Comparison of ENCODE assay signal across 22 cellular contexts in genomic region chr10:114720685-114721278, GRCh38.
DNase-seq lines count a peak whose midpoint lies in the region; ATAC-seq, FAIRE-seq and TF ChIP-seq lines count a peak whose summit lies in the region.
"Had no signal": no experiment of that assay in that cellular context is flagged by ENCODE, and none has a peak within 500 bp of the region (broad histone marks: within the 10 kb centered on the region; RNA-seq: fewer than 3 reads in every experiment).

No MANE protein-coding gene starts in this region.

- no peak for TF ChIP-seq POLR2A in HepG2 (IDR thresholded peaks at IDR 0.05; ENCODE audit: insufficient read depth in 1 of 2, low read depth in 2 of 2, low read length in 2 of 2)

- TF ChIP-seq RAD21 in liver (IDR thresholded peaks at IDR 0.05) (no peak), HepG2 (CRISPR knock-in tag; IDR thresholded peaks at IDR 0.05) (no peak)

- WGBS in liver: 28% methylated on average over 4 of the region's 4 CpGs
- WGBS in HepG2 (ENCODE audit: low lambda C conversion rate): 13% methylated on average over 3 of the region's 4 CpGs
- WGBS in lung, 2 donors: 50 to 61% methylated on average over 4 of the region's 4 CpGs
- 3 to 7% methylated on average over 4 of the region's 4 CpGs for WGBS in aorta, 2 donors

- H3K4me2 ChIP-seq in HepG2 (ENCODE audit: low read depth, low read length): no peak overlapping the region
- H3K4me2 ChIP-seq: BLaER1 treated with 17β-estradiol and CSF1 and Interleukin-3, amounts not matched to agents 10 nM and 100 nM; KMS-11; PC-9 had no signal

- no peaks in the 10 kb centered on the region for H3K9me3 ChIP-seq in liver (ENCODE audit: control insufficient read depth in 4 of 4, low read length in 3 of 4)
- no peaks in the 10 kb centered on the region for H3K9me3 ChIP-seq in HepG2 (ENCODE audit: low read length)
- H3K9me3 ChIP-seq in lung (ENCODE audit: control insufficient read depth in 2 of 2, insufficient read depth in 1 of 2, low read length in 1 of 2): no peaks in the 10 kb centered on the region
- no peaks in the 10 kb centered on the region for H3K9me3 ChIP-seq in aorta (ENCODE audit: control insufficient read depth, low read length)
- H3K9me3 ChIP-seq: BLaER1 treated with 17β-estradiol and CSF1 and Interleukin-3, amounts not matched to agents 10 nM and 100 nM had no signal

- no peaks in the 10 kb centered on the region for H3K27me3 ChIP-seq in liver (ENCODE audit: control insufficient read depth in 4 of 4, insufficient read depth in 4 of 4, low read length in 3 of 4)
- H3K27me3 ChIP-seq in HepG2 (ENCODE audit: control insufficient read depth in 1 of 2, insufficient read depth in 2 of 2, low read length in 2 of 2): no peaks in the 10 kb centered on the region
- H3K27me3 ChIP-seq in lung (ENCODE audit: control insufficient read depth, insufficient read depth): no peaks in the 10 kb centered on the region
- no peaks in the 10 kb centered on the region for H3K27me3 ChIP-seq in aorta (ENCODE audit: control insufficient read depth in 1 of 2, insufficient read depth in 2 of 2, low read length in 1 of 2)
- H3K27me3 ChIP-seq: BLaER1 treated with 17β-estradiol and CSF1 and Interleukin-3, amounts not matched to agents 10 nM and 100 nM had no signal

- in situ Hi-C loops in HepG2 (cut with HindIII; ENCODE audit: extremely low pct_ligation_motif_present, low pct_unique_long_range_greater_than_20kb): no loop called here

- no peak for DNase-seq in HepG2 (ENCODE audit: low spot score)
- DNase-seq in left cardiac atrium: no peak
- DNase-seq in lung (ENCODE audit: low spot score): no peak
- no peak for DNase-seq in aorta
- no peak for DNase-seq in activated effector memory CD4-positive, alpha-beta T cell treated with anti-CD3 and anti-CD28 coated beads, Interleukin-2, amount 50 U/mL, for 16 hours
- no peak for DNase-seq in activated CD4-positive, alpha-beta T cell treated with anti-CD3 and anti-CD28 coated beads, Interleukin-2, amount 50 U/mL, for 1 hour
- DNase-seq in NCI-H345 (lab: John Stamatoyannopoulos, UW): no peak
- DNase-seq: CD8-positive, alpha-beta memory T cell; DMS79 treated with DMSO at 0.1 percent for 48 hours; HFFc6; NCI-H1092; NCI-H2081 treated with DMSO at 0.1 percent for 48 hours; NCI-H524; PC-9 had no signal

- H3K4me1 ChIP-seq in liver (ENCODE audit: control insufficient read depth in 4 of 4, insufficient read depth in 4 of 4, low read length in 3 of 4): peaks cover 10 to 63% (median 59%) of the 10 kb centered on the region in 4 donors
- H3K4me1 ChIP-seq in HepG2 (ENCODE audit: insufficient read depth, low read length): peaks cover 24% of the 10 kb centered on the region
- peaks cover 3 to 29% of the 10 kb centered on the region in 2 donors for H3K4me1 ChIP-seq in lung (ENCODE audit: control insufficient read depth in 2 of 2, insufficient read depth in 2 of 2, low read length in 2 of 2)
- peaks cover 0 to 10% of the 10 kb centered on the region in 2 donors for H3K4me1 ChIP-seq in aorta (ENCODE audit: control insufficient read depth in 1 of 2, insufficient read depth in 2 of 2, low read length in 2 of 2)
- H3K4me1 ChIP-seq: BLaER1 treated with 17β-estradiol and CSF1 and Interleukin-3, amounts not matched to agents 10 nM and 100 nM had no signal

- intact Hi-C loops in HepG2 (cut with micrococcal nuclease; ENCODE audit: unreplicated experiment): no loop called here
- intact Hi-C loops in left cardiac atrium (cut with DNase I): no loop called here
- intact Hi-C loops in aorta (cut with DNase I): no loop called here

- H3K36me3 ChIP-seq in liver (ENCODE audit: control insufficient read depth in 4 of 4, insufficient read depth in 3 of 4, low read depth in 1 of 4, low read length in 3 of 4) (no peaks in the 10 kb centered on the region), HepG2 (replicated peaks in 1 of 2; ENCODE audit: control insufficient read depth in 1 of 2, insufficient read depth in 2 of 2, low read length in 2 of 2) (no peaks in the 10 kb centered on the region), lung (ENCODE audit: control insufficient read depth in 2 of 2, insufficient read depth in 2 of 2, low read length in 2 of 2) (no peaks in the 10 kb centered on the region), aorta (ENCODE audit: control insufficient read depth in 1 of 2, insufficient read depth in 2 of 2, low read length in 1 of 2) (no peaks in the 10 kb centered on the region)
- H3K36me3 ChIP-seq: BLaER1 treated with 17β-estradiol and CSF1 and Interleukin-3, amounts not matched to agents 10 nM and 100 nM had no signal

- no peak overlapping the region for H3K4me3 ChIP-seq in liver (ENCODE audit: low read depth in 1 of 3, low read length in 3 of 3)
- no peak overlapping the region for H3K4me3 ChIP-seq in HepG2 (replicated peaks in 1 of 3; ENCODE audit: insufficient read depth in 1 of 3, low read depth in 2 of 3, low read length in 3 of 3)
- no peak overlapping the region for H3K4me3 ChIP-seq in lung
- H3K4me3 ChIP-seq in aorta (ENCODE audit: low read length in 2 of 2): no peak overlapping the region
- H3K4me3 ChIP-seq: BLaER1 treated with 17β-estradiol and CSF1 and Interleukin-3, amounts not matched to agents 10 nM and 100 nM; PC-9 had no signal

- POLR2A ChIA-PET in HepG2 (lab: Yijun Ruan, JAX): no interaction called here

- H3K27ac ChIP-seq in liver (ENCODE audit: low read depth in 1 of 2, low read length in 2 of 2): peak overlapping the region; percentile 45 to 73
- no peak overlapping the region for H3K27ac ChIP-seq in HepG2 (ENCODE audit: extremely low read length, insufficient read depth, low read length)
- H3K27ac ChIP-seq in lung (ENCODE audit: low read depth in 1 of 2, low read length in 1 of 2): peak overlapping the region; percentile 20 to 78
- no peak overlapping the region for H3K27ac ChIP-seq in aorta (ENCODE audit: low read depth in 1 of 2, low read length in 2 of 2)
- H3K27ac ChIP-seq: BLaER1 treated with 17β-estradiol and CSF1 and Interleukin-3, amounts not matched to agents 10 nM and 100 nM; KMS-11; PC-9 had no signal

- no peak overlapping the region for H2AFZ ChIP-seq in HepG2 (ENCODE audit: low read length)
- H2AFZ ChIP-seq: PC-9 had no signal

- CTCF ChIA-PET in HepG2 (lab: Yijun Ruan, JAX; ENCODE audit: low intra/inter-chr PET ratio, low total read pairs): no interaction called here

- ATAC-seq in HepG2 (no peak), left cardiac atrium (peak; percentile 63 to 73), lung (ENCODE audit: insufficient read depth, low FRiP score) (no peak), aorta (ENCODE audit: low FRiP score) (peak; percentile 19)

- H3K79me2 ChIP-seq in HepG2 (ENCODE audit: insufficient read depth, low read length): no peaks in the 10 kb centered on the region

- TF ChIP-seq CTCF in liver (IDR thresholded peaks at IDR 0.05; ENCODE audit: low read depth, low read length, missing input control) (no peak), HepG2 (CRISPR knock-in tag; IDR thresholded peaks at IDR 0.05) (no peak), lung (IDR thresholded peaks at IDR 0.05; ENCODE audit: control extremely low read depth, extremely low read depth) (no peak)

- TF ChIP-seq EP300 in HepG2 (IDR thresholded peaks at IDR 0.05; ENCODE audit: low read depth in 2 of 2, low read length in 2 of 2) (no peak), HepG2 (CRISPR knock-in tag; IDR thresholded peaks at IDR 0.05; ENCODE audit: borderline replicate concordance) (no peak)

- BruUV-seq in HepG2 (replicated peaks; lab: Mats Ljungman, UMichigan): no TSS peak

- H3K9ac ChIP-seq in liver (ENCODE audit: low read depth in 1 of 2, low read length in 2 of 2): no peak overlapping the region
- H3K9ac ChIP-seq in HepG2 (ENCODE audit: insufficient read depth, low read depth, low read length): no peak overlapping the region
- H3K9ac ChIP-seq: BLaER1 treated with 17β-estradiol and CSF1 and Interleukin-3, amounts not matched to agents 10 nM and 100 nM; KMS-11 had no signal

- FAIRE-seq in HepG2 (lab: Jason Lieb, UNC): no peak
- FAIRE-seq: A204.1, D721Med, G401.6, GM18507, H1 had no signal

- H4K20me1 ChIP-seq in HepG2 (ENCODE audit: insufficient read depth, low read length): no peaks in the 10 kb centered on the region
- H4K20me1 ChIP-seq: BLaER1 treated with 17β-estradiol and CSF1 and Interleukin-3, amounts not matched to agents 10 nM and 100 nM had no signal

TF ChIP-seq in liver, 16 proteins besides CTCF, POLR2A, EP300 and RAD21 (continues in another document):
- no peak for TF ChIP-seq FOXA1 (IDR thresholded peaks at IDR 0.05)
- no peak for TF ChIP-seq NR2F2 (IDR thresholded peaks at IDR 0.05)
- no peak for TF ChIP-seq GABPA (IDR thresholded peaks at IDR 0.05 in 1 of 2, conservative IDR thresholded peaks at IDR 0.05 in 1 of 2)
- TF ChIP-seq TAF1 (conservative IDR thresholded peaks at IDR 0.05): no peak
- no peak for TF ChIP-seq YY1 (IDR thresholded peaks at IDR 0.05)
- no peak for TF ChIP-seq HNF4G (IDR thresholded peaks at IDR 0.05)
- TF ChIP-seq, protein P1, sequence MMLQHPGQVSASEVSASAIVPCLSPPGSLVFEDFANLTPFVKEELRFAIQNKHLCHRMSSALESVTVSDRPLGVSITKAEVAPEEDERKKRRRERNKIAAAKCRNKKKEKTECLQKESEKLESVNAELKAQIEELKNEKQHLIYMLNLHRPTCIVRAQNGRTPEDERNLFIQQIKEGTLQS (IDR thresholded peaks at IDR 0.05): no peak

TF ChIP-seq in HepG2, 621 proteins besides CTCF, POLR2A, EP300 and RAD21 (continues in another document):
- no peak for TF ChIP-seq NFE2L1 (CRISPR knock-in tag; IDR thresholded peaks at IDR 0.05; ENCODE audit: borderline replicate concordance)
- TF ChIP-seq RBAK (CRISPR knock-in tag; IDR thresholded peaks at IDR 0.05): no peak
- TF ChIP-seq ZNF329 (CRISPR knock-in tag; IDR thresholded peaks at IDR 0.05; ENCODE audit: low read depth): no peak
- TF ChIP-seq TCF12 (IDR thresholded peaks at IDR 0.05): no peak
- TF ChIP-seq TCF12 (CRISPR knock-in tag; IDR thresholded peaks at IDR 0.05): no peak
- no peak for TF ChIP-seq TSC22D2 (CRISPR knock-in tag; IDR thresholded peaks at IDR 0.05; ENCODE audit: borderline replicate concordance)
- TF ChIP-seq SMYD3 (CRISPR knock-in tag; IDR thresholded peaks at IDR 0.05): no peak
- TF ChIP-seq, protein P2, sequence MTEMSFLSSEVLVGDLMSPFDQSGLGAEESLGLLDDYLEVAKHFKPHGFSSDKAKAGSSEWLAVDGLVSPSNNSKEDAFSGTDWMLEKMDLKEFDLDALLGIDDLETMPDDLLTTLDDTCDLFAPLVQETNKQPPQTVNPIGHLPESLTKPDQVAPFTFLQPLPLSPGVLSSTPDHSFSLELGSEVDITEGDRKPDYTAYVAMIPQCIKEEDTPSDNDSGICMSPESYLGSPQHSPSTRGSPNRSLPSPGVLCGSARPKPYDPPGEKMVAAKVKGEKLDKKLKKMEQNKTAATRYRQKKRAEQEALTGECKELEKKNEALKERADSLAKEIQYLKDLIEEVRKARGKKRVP (CRISPR knock-in tag; IDR thresholded peaks at IDR 0.05): no peak

Comparison
In these comparisons a context has a peak if more than half of its experiments do, and no peak if none do; other contexts are left out.
1. H3K27ac ChIP-seq: peak in liver (2 of 2) and lung (2 of 2); none in HepG2 (single experiment) and aorta (0 of 2).
2. ATAC-seq: peak in left cardiac atrium (2 of 2) and aorta (single experiment); none in HepG2 (single experiment) and lung (single experiment).